ENCODE assay signal across 27 cellular contexts in genomic region chrX:31547416-31547815, GRCh38.
DNase-seq lines count a peak whose midpoint lies in the region; ATAC-seq and TF ChIP-seq lines count a peak whose summit lies in the region.
"Had no signal": no experiment of that assay in that cellular context is flagged by ENCODE, and none has a peak within 500 bp of the region (broad histone marks: within the 10 kb centered on the region; RNA-seq: fewer than 3 reads in every experiment).

No MANE protein-coding gene starts in this region.

- intact Hi-C loops in left cardiac atrium (cut with DNase I) = no loop called here

- POLR2A ChIA-PET in SK-N-SH (lab: Yijun Ruan, JAX) = no interaction called here

- TF ChIP-seq EP300 in SK-N-SH (IDR thresholded peaks at IDR 0.05; ENCODE audit: borderline replicate concordance in 1 of 2, low read depth in 1 of 2, low read length in 1 of 2) = no peak

- peak overlapping the region; percentile 44 for H3K4me2 ChIP-seq in osteoblast (ENCODE audit: insufficient read depth, low read length)
- no peak overlapping the region for H3K4me2 ChIP-seq in SK-N-SH
- no peak overlapping the region for H3K4me2 ChIP-seq in hepatocyte
- H3K4me2 ChIP-seq: PC-9 had no signal

- H3K79me2 ChIP-seq in ACC112 (ENCODE audit: control insufficient read depth, insufficient read depth, low read length, unreplicated experiment) = no peaks in the 10 kb centered on the region
- no peaks in the 10 kb centered on the region for H3K79me2 ChIP-seq in osteoblast (ENCODE audit: insufficient read depth, low read length)
- no peaks in the 10 kb centered on the region for H3K79me2 ChIP-seq in SK-N-SH (ENCODE audit: insufficient read depth)
- no peaks in the 10 kb centered on the region for H3K79me2 ChIP-seq in hepatocyte

- H3K9ac ChIP-seq in SK-N-SH = no peak overlapping the region

- H3K27me3 ChIP-seq in ACC112 (ENCODE audit: insufficient read depth, low read length) = no peaks in the 10 kb centered on the region
- no peaks in the 10 kb centered on the region for H3K27me3 ChIP-seq in MG63
- H3K27me3 ChIP-seq in osteoblast (ENCODE audit: insufficient read depth, low read length) = no peaks in the 10 kb centered on the region
- no peaks in the 10 kb centered on the region for H3K27me3 ChIP-seq in SK-N-SH (ENCODE audit: insufficient read depth)
- H3K27me3 ChIP-seq in hepatocyte = no peaks in the 10 kb centered on the region

- H3K9me2 ChIP-seq in SK-N-SH = no peaks in the 10 kb centered on the region
- no peaks in the 10 kb centered on the region for H3K9me2 ChIP-seq in hepatocyte (replicated peaks; ENCODE audit: insufficient read depth)

- ATAC-seq in GM21528 (IDR thresholded peaks at IDR 0.05; ENCODE audit: low FRiP score, unreplicated experiment) (no peak), left cardiac atrium (no peak)
- ATAC-seq: CD8-positive, alpha-beta T cell; HepG2; K562 had no signal

- CTCF ChIA-PET in SK-N-SH (lab: Yijun Ruan, JAX) = no interaction called here

- H4K20me1 ChIP-seq in osteoblast (ENCODE audit: insufficient read depth, low read length) (no peaks in the 10 kb centered on the region), SK-N-SH (ENCODE audit: insufficient read depth) (no peaks in the 10 kb centered on the region), hepatocyte (ENCODE audit: insufficient read depth, poor library complexity, severe bottlenecking) (no peaks in the 10 kb centered on the region)

- peaks cover 4% of the 10 kb centered on the region for H3F3A ChIP-seq in SK-N-SH (replicated peaks; ENCODE audit: insufficient read depth)

- peak; percentile 64 for DNase-seq in MG63
- peak; percentile 48 for DNase-seq in fibroblast of gingiva (ENCODE audit: low read depth)
- no peak for DNase-seq in osteoblast (ENCODE audit: insufficient read length, low spot score, missing footprints)
- DNase-seq in SK-N-SH = no peak
- no peak for DNase-seq in hepatocyte (ENCODE audit: low spot score)
- no peak for DNase-seq in left cardiac atrium
- DNase-seq: AML-193; C1 segment of cervical spinal cord; Calu3; CD8-positive, alpha-beta T cell; DMS153; H9; HFFc6; NCI-H1105 treated with DMSO at 0.1 percent for 48 hours; NCI-H2029 treated with DMSO at 0.1 percent for 48 hours; NCI-H226; NCI-H510A treated with DMSO at 0.1 percent for 48 hours; NCI-H748 treated with DMSO at 0.1 percent for 48 hours; PC-9; RPMI8226; SHP77 had no signal

- H3K9me3 ChIP-seq in MG63 (no peaks in the 10 kb centered on the region), osteoblast (ENCODE audit: low read depth, low read length) (no peaks in the 10 kb centered on the region), SK-N-SH (no peaks in the 10 kb centered on the region), hepatocyte (ENCODE audit: low read depth) (no peaks in the 10 kb centered on the region)

- no peak for TF ChIP-seq RAD21 in SK-N-SH (IDR thresholded peaks at IDR 0.05; ENCODE audit: low read length)

- H3K36me3 ChIP-seq in ACC112 (ENCODE audit: insufficient read depth, low read length) (no peaks in the 10 kb centered on the region), MG63 (no peaks in the 10 kb centered on the region), osteoblast (ENCODE audit: insufficient read depth, low read length) (no peaks in the 10 kb centered on the region), SK-N-SH (replicated peaks in 1 of 2; ENCODE audit: control insufficient read depth in 1 of 2, insufficient read depth in 2 of 2, low read length in 1 of 2) (no peaks in the 10 kb centered on the region), hepatocyte (replicated peaks; ENCODE audit: insufficient read depth, low read depth) (no peaks in the 10 kb centered on the region)

- H3K4me3 ChIP-seq in ACC112 (ENCODE audit: low read depth, low read length) (no peak overlapping the region), MG63 (no peak overlapping the region), osteoblast (ENCODE audit: insufficient read depth, low read length) (no peak overlapping the region), SK-N-SH (ENCODE audit: low read depth in 2 of 2, low read length in 1 of 2) (no peak overlapping the region), hepatocyte (no peak overlapping the region)
- H3K4me3 ChIP-seq: K562, PC-9 had no signal

- WGBS in SK-N-SH (ENCODE audit: low lambda C conversion rate) = 28% methylated on average over 3 of the region's 3 CpGs
- 91% methylated on average over 3 of the region's 3 CpGs for WGBS in hepatocyte (ENCODE audit: low lambda C conversion rate, missing lambda C conversion rate)

- H3K27ac ChIP-seq in ACC112 (ENCODE audit: low read depth, low read length) (no peak overlapping the region), osteoblast (ENCODE audit: low read depth, low read length) (no peak overlapping the region), SK-N-SH (ENCODE audit: low read depth in 2 of 2, low read length in 1 of 2) (no peak overlapping the region), hepatocyte (no peak overlapping the region)
- H3K27ac ChIP-seq: 22Rv1, HL-60, PC-9 had no signal

- H2AFZ ChIP-seq in ACC112 (ENCODE audit: low read length, unreplicated experiment) = peak overlapping the region; percentile 23
- no peak overlapping the region for H2AFZ ChIP-seq in osteoblast (ENCODE audit: low read length)
- no peak overlapping the region for H2AFZ ChIP-seq in SK-N-SH (ENCODE audit: low read depth)
- no peak overlapping the region for H2AFZ ChIP-seq in hepatocyte
- H2AFZ ChIP-seq: PC-9 had no signal

- TF ChIP-seq CTCF in osteoblast (IDR thresholded peaks at IDR 0.05; ENCODE audit: extremely low read depth, low read depth, low read length) = no peak
- TF ChIP-seq CTCF in SK-N-SH (IDR thresholded peaks at IDR 0.05) = no peak
- no peak for TF ChIP-seq CTCF in hepatocyte (IDR thresholded peaks at IDR 0.05; ENCODE audit: poor library complexity)

- peaks cover 25% of the 10 kb centered on the region for H3K4me1 ChIP-seq in ACC112 (ENCODE audit: control insufficient read depth, insufficient read depth, low read length, unreplicated experiment)
- peaks cover 18% of the 10 kb centered on the region for H3K4me1 ChIP-seq in osteoblast (ENCODE audit: insufficient read depth, low read length)
- H3K4me1 ChIP-seq in SK-N-SH (ENCODE audit: control insufficient read depth in 1 of 2, insufficient read depth in 2 of 2, low read depth in 1 of 2, low read length in 1 of 2) = peaks cover 0 to 14% of the 10 kb centered on the region in 2 experiments; a peak in 1 of 4 replicates
- H3K4me1 ChIP-seq in hepatocyte (ENCODE audit: insufficient read depth) = peaks cover 10% of the 10 kb centered on the region

TF ChIP-seq in SK-N-SH, 30 proteins besides CTCF, POLR2A, EP300 and RAD21:
- TF ChIP-seq TAF1 (IDR thresholded peaks at IDR 0.05; ENCODE audit: borderline replicate concordance, low read depth, low read length) (no peak), TCF12 (IDR thresholded peaks at IDR 0.05) (no peak), SIN3A (IDR thresholded peaks at IDR 0.05; ENCODE audit: borderline replicate concordance, low read depth, low read length) (no peak), TEAD4 (IDR thresholded peaks at IDR 0.05; ENCODE audit: borderline replicate concordance, insufficient read depth) (no peak), CHD2 (IDR thresholded peaks at IDR 0.05; ENCODE audit: low read length, partially characterized antibody) (no peak), MXI1 (IDR thresholded peaks at IDR 0.05; ENCODE audit: low read depth, low read length) (no peak), FOXM1 (IDR thresholded peaks at IDR 0.05; ENCODE audit: low read depth) (no peak), EZH2phosphoT487 (IDR thresholded peaks at IDR 0.05; ENCODE audit: borderline replicate concordance, low read depth) (no peak), FOSL2 (IDR thresholded peaks at IDR 0.05; ENCODE audit: borderline replicate concordance, low read depth) (no peak), NRF1 (IDR thresholded peaks at IDR 0.05; ENCODE audit: low read depth, low read length) (no peak), RCOR1 (IDR thresholded peaks at IDR 0.05; ENCODE audit: low read length) (no peak), RXRA (IDR thresholded peaks at IDR 0.05; ENCODE audit: borderline replicate concordance, low read depth) (no peak), JUND (IDR thresholded peaks at IDR 0.05) (no peak), RFX5 (IDR thresholded peaks at IDR 0.05; ENCODE audit: low read length) (no peak)
- TF ChIP-seq, protein P1, sequence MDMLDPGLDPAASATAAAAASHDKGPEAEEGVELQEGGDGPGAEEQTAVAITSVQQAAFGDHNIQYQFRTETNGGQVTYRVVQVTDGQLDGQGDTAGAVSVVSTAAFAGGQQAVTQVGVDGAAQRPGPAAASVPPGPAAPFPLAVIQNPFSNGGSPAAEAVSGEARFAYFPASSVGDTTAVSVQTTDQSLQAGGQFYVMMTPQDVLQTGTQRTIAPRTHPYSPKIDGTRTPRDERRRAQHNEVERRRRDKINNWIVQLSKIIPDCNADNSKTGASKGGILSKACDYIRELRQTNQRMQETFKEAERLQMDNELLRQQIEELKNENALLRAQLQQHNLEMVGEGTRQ (IDR thresholded peaks at IDR 0.05; ENCODE audit: borderline replicate concordance, low read depth, low read length) = no peak

Comparison
In these comparisons a context has a peak if more than half of its experiments do, and no peak if none do; other contexts are left out.
1. DNase-seq: peak in MG63 (single experiment) and fibroblast of gingiva (single experiment); none in osteoblast (single experiment), SK-N-SH (single experiment), hepatocyte (single experiment) and left cardiac atrium (single experiment).